Comparison of ENCODE assay signal across 31 cellular contexts in the genomic region with DNA sequence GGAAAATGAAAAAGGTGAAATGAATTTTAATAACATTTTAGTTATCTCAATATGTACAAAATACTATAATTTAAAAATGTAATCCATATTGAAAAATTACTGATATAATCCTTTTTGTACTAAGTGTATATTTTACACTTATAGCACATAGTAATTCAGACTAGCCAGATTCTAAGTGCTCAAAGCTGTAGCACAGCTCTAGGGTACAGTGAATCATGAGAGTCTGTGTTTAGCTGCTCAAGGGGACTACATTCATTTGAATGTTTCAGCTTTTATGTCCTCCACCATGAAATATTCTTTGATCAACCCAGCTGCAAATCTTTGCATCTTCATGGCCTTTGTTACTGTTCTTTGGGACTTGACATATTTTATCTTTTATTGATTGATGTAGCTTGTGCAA. TPM values are rescaled to one million over a fixed set of nuclear protein-coding genes. Genes with fewer than 3 reads are reported as not detected.
DNase-seq lines count a peak whose midpoint lies in the region; ATAC-seq and TF ChIP-seq lines count a peak whose summit lies in the region.
"Had no signal": no experiment of that assay in that cellular context is flagged by ENCODE, and none has a peak within 500 bp of the region (broad histone marks: within the 10 kb centered on the region; RNA-seq: fewer than 3 reads in every experiment).

No MANE protein-coding gene starts in this region.

- CTCF ChIA-PET in Caco-2 (lab: Charles Lee): no interaction called here

- no peak for DNase-seq in activated CD4-positive, CD25-positive, alpha-beta regulatory T cell (lab: John Stamatoyannopoulos, UW)
- DNase-seq in Caco-2 (no peak), natural killer cell (no peak), hepatocyte (ENCODE audit: low spot score) (no peak), DMS79 treated with DMSO at 0.1 percent for 48 hours (lab: John Stamatoyannopoulos, UW) (no peak), SKM-1 (lab: John Stamatoyannopoulos, UW; ENCODE audit: unreplicated experiment) (no peak)
- DNase-seq in activated naive CD8-positive, alpha-beta T cell treated with anti-CD3 and anti-CD28 coated beads for 36 hours: no peak
- DNase-seq: activated CD4-positive, alpha-beta T cell treated with anti-CD3 and anti-CD28 coated beads, Interleukin-2, amount 10 ng/mL, durations not matched to agents 7 days and 5 days; activated CD8-positive, alpha-beta memory T cell treated with anti-CD3 and anti-CD28 coated beads, Interleukin-2, amount 10 ng/mL, durations not matched to agents 7 days and 5 days; caudate nucleus; cortex of kidney; effector memory CD4-positive, alpha-beta T cell; erythroblast; GOT3; IMR-90; islet precursor cell; left ventricle myocardium superior; NCI-H1436 treated with DMSO at 0.1 percent for 48 hours; NCI-H2107; right lobe of liver; stimulated activated CD4-positive, alpha-beta T cell treated with anti-CD3 and anti-CD28 coated beads, Interleukin-12 subunit alpha, Interleukin-12 subunit beta, amount 100 ng/mL, for 4 hours; stimulated activated CD4-positive, alpha-beta T cell treated with anti-CD3 and anti-CD28 coated beads, Interleukin-2, amount 100 ng/mL, for 48 hours; transverse colon had no signal

- H3K36me3 Mint-ChIP-seq in Caco-2 (ENCODE audit: insufficient read depth, unreplicated experiment): no peaks in the 10 kb centered on the region
- H3K36me3 Mint-ChIP-seq in activated naive CD8-positive, alpha-beta T cell treated with anti-CD3 and anti-CD28 coated beads for 36 hours: peaks cover 78% of the 10 kb centered on the region
- H3K36me3 Mint-ChIP-seq in natural killer cell: peaks cover 23% of the 10 kb centered on the region

- H3K27me3 ChIP-seq in Caco-2 (replicated peaks; ENCODE audit: control insufficient read depth, insufficient read depth, low read length) (no peaks in the 10 kb centered on the region), hepatocyte (no peaks in the 10 kb centered on the region)
- H3K27me3 ChIP-seq: right lobe of liver, transverse colon had no signal

- H3K9me3 Mint-ChIP-seq in Caco-2 (ENCODE audit: unreplicated experiment) (no peaks in the 10 kb centered on the region), natural killer cell (no peaks in the 10 kb centered on the region)
- peaks cover 4% of the 10 kb centered on the region for H3K9me3 Mint-ChIP-seq in activated naive CD8-positive, alpha-beta T cell treated with anti-CD3 and anti-CD28 coated beads for 36 hours
- H3K9me3 Mint-ChIP-seq: activated T-helper 1 cell treated with anti-CD3 and anti-CD28 coated beads, Interleukin-12 subunit alpha, Interleukin-12 subunit beta, Interleukin-2, Interleukin-4 antibody, amounts not matched to agents 30 ng/mL and 10 ng/mL and 1 ng/mL, durations not matched to agents 14 hours and 24 hours and 36 hours; T-helper 2 cell treated with Interferon-gamma antibody and Interleukin-4, amounts not matched to agents 5 μg/mL and 100 μg/mL, for 36 hours had no signal

- H3K4me3 Mint-ChIP-seq in Caco-2 (ENCODE audit: unreplicated experiment) (no peak overlapping the region), natural killer cell (peak overlapping the region; percentile 78)
- peak overlapping the region; percentile 64 for H3K4me3 Mint-ChIP-seq in activated naive CD8-positive, alpha-beta T cell treated with anti-CD3 and anti-CD28 coated beads for 36 hours
- H3K4me3 Mint-ChIP-seq: activated CD4-positive, alpha-beta T cell treated with anti-CD3 and anti-CD28 coated beads, Interleukin-2, amount 10 ng/mL, durations not matched to agents 7 days and 5 days; activated T-helper 1 cell treated with anti-CD3 and anti-CD28 coated beads, Interleukin-12 subunit alpha, Interleukin-12 subunit beta, Interleukin-2, Interleukin-4 antibody, amounts not matched to agents 30 ng/mL and 10 ng/mL and 1 ng/mL, durations not matched to agents 14 hours and 24 hours and 36 hours had no signal

- no TSS peak for BruUV-seq in Caco-2 (replicated peaks; lab: Mats Ljungman, UMichigan)

- intact Hi-C loops in Caco-2 (cut with micrococcal nuclease; ENCODE audit: unreplicated experiment) (no loop called here), natural killer cell (cut with micrococcal nuclease) (no loop called here)

- H3K4me3 ChIP-seq in Caco-2 (ENCODE audit: low read depth, low read length) (no peak overlapping the region), hepatocyte (no peak overlapping the region)
- H3K4me3 ChIP-seq: prostate gland, right lobe of liver, transverse colon had no signal

- H3K4me1 Mint-ChIP-seq in Caco-2 (ENCODE audit: low read depth, unreplicated experiment) (peaks cover 6% of the 10 kb centered on the region), natural killer cell (peaks cover 94 to 95% of the 10 kb centered on the region in 2 donors)
- peaks cover 81% of the 10 kb centered on the region for H3K4me1 Mint-ChIP-seq in activated naive CD8-positive, alpha-beta T cell treated with anti-CD3 and anti-CD28 coated beads for 36 hours

- H3K27me3 Mint-ChIP-seq in Caco-2 (ENCODE audit: insufficient read depth, unreplicated experiment) (peaks cover 5% of the 10 kb centered on the region), natural killer cell (ENCODE audit: low read depth in 2 of 2) (no peaks in the 10 kb centered on the region)
- no peaks in the 10 kb centered on the region for H3K27me3 Mint-ChIP-seq in activated naive CD8-positive, alpha-beta T cell treated with anti-CD3 and anti-CD28 coated beads for 36 hours
- H3K27me3 Mint-ChIP-seq: activated CD4-positive, alpha-beta T cell treated with anti-CD3 and anti-CD28 coated beads, Interleukin-2, amount 10 ng/mL, durations not matched to agents 7 days and 5 days; activated CD8-positive, alpha-beta memory T cell treated with anti-CD3 and anti-CD28 coated beads, Interleukin-2, amount 10 ng/mL, durations not matched to agents 7 days and 5 days had no signal

- POLR2A ChIA-PET in Caco-2 (lab: Charles Lee): no interaction called here

- no peaks in the 10 kb centered on the region for H3K9me2 ChIP-seq in hepatocyte (replicated peaks; ENCODE audit: insufficient read depth)

- no peak overlapping the region for H3K27ac ChIP-seq in hepatocyte
- H3K27ac ChIP-seq: 22Rv1, C4-2B, prostate gland, right lobe of liver, transverse colon had no signal

- H3K27ac Mint-ChIP-seq in Caco-2 (ENCODE audit: unreplicated experiment) (peak overlapping the region; percentile 25), natural killer cell (peak overlapping the region; percentile 87 to 99)
- H3K27ac Mint-ChIP-seq in activated naive CD8-positive, alpha-beta T cell treated with anti-CD3 and anti-CD28 coated beads for 36 hours: peak overlapping the region; percentile 92
- H3K27ac Mint-ChIP-seq: activated CD4-positive, alpha-beta T cell treated with anti-CD3 and anti-CD28 coated beads, Interleukin-2, amount 10 ng/mL, durations not matched to agents 7 days and 5 days; activated T-helper 1 cell treated with anti-CD3 and anti-CD28 coated beads, Interleukin-12 subunit alpha, Interleukin-12 subunit beta, Interleukin-2, Interleukin-4 antibody, amounts not matched to agents 30 ng/mL and 10 ng/mL and 1 ng/mL, durations not matched to agents 14 hours and 24 hours and 36 hours; T-helper 2 cell treated with Interferon-gamma antibody and Interleukin-4, amounts not matched to agents 5 μg/mL and 100 μg/mL, for 36 hours had no signal

- TF ChIP-seq CTCF in Caco-2 (IDR thresholded peaks at IDR 0.05; ENCODE audit: insufficient read depth in 1 of 2, low read depth in 1 of 2, low read length in 1 of 2, severe bottlenecking in 1 of 2, unreplicated experiment in 1 of 2) (no peak), natural killer cell (IDR thresholded peaks at IDR 0.05) (no peak), hepatocyte (IDR thresholded peaks at IDR 0.05; ENCODE audit: poor library complexity) (no peak)

- H2AFZ ChIP-seq in hepatocyte: no peak overlapping the region

- H3K36me3 ChIP-seq in Caco-2 (ENCODE audit: control insufficient read depth, insufficient read depth, low read length) (no peaks in the 10 kb centered on the region), hepatocyte (replicated peaks; ENCODE audit: insufficient read depth, low read depth) (no peaks in the 10 kb centered on the region)
- H3K36me3 ChIP-seq: prostate gland, right lobe of liver, transverse colon had no signal

- ATAC-seq in activated CD4-positive, CD25-positive, alpha-beta regulatory T cell treated with anti-CD3 and anti-CD28 coated beads, Interleukin-2, amount 50 U/mL, for 24 hours: peak; percentile 36 to 52
- peak in 1 of 3 donors; percentile 47 for ATAC-seq in natural killer cell
- ATAC-seq: left ventricle myocardium superior, right lobe of liver, Right ventricle myocardium inferior had no signal

- H3K9me3 ChIP-seq in Caco-2 (no peaks in the 10 kb centered on the region), hepatocyte (ENCODE audit: low read depth) (no peaks in the 10 kb centered on the region)
- H3K9me3 ChIP-seq: prostate gland, right lobe of liver, transverse colon had no signal

- no peaks in the 10 kb centered on the region for H4K20me1 ChIP-seq in hepatocyte (ENCODE audit: insufficient read depth, poor library complexity, severe bottlenecking)

- no peaks in the 10 kb centered on the region for H3K79me2 ChIP-seq in hepatocyte

- H3K4me2 ChIP-seq in hepatocyte: no peak overlapping the region

- H3K4me1 ChIP-seq in Caco-2 (peaks cover 10% of the 10 kb centered on the region), hepatocyte (ENCODE audit: insufficient read depth) (no peaks in the 10 kb centered on the region)
- H3K4me1 ChIP-seq: prostate gland, right lobe of liver, transverse colon had no signal

RNA-seq across cellular contexts. Expression of a gene that starts 15.7 kb away (rescaled TPM):
- total RNA-seq in Caco-2 (2022) (not detected in 2 replicates), natural killer cell (100 to 1,000 TPM; 522 to 584 (median 541) TPM), hepatocyte (1.4 and 2.6 TPM in 2 replicates)
- 100 to 1,000 TPM; 191 to 193 TPM for total RNA-seq in activated naive CD8-positive, alpha-beta T cell treated with anti-CD3 and anti-CD28 coated beads for 36 hours
- 0.79 and 2.1 TPM in 2 replicates for polyA plus RNA-seq in hepatocyte
- total RNA-seq: IMR-90, myocyte had no signal
- polyA plus RNA-seq: IMR-90 had no signal

Comparison
In these comparisons a context has a peak if more than half of its experiments do, and no peak if none do; other contexts are left out.
1. H3K27ac Mint-ChIP-seq: peak in every context shown above with its lines; median percentile 93 in natural killer cell; 92 in activated naive CD8-positive, alpha-beta T cell treated with anti-CD3 and anti-CD28 coated beads for 36 hours; 25 in Caco-2.
2. RNA of a gene that starts 15.7 kb away (total RNA-seq): 522 to 584 TPM in natural killer cell and 191 to 193 TPM in activated naive CD8-positive, alpha-beta T cell treated with anti-CD3 and anti-CD28 coated beads for 36 hours; 1.4 to 2.6 TPM in hepatocyte and not detected in Caco-2; every median in the first group is over 10 times any median in the second.